Comparison of ENCODE assay signal across 8 cellular contexts in the genomic region with DNA sequence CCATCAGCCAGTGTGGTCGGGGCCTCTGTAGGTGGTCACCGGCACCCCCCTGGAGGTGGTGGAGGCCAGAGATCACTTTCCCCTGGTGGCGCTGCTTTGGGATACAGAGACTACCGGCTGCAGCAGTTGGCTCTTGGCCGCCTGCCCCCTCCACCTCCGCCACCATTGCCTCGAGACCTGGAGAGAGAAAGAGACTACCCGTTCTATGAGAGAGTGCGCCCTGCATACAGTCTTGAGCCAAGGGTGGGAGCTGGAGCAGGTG. TPM values are rescaled to one million over a fixed set of nuclear protein-coding genes. Genes with fewer than 3 reads are reported as not detected.
DNase-seq lines count a peak whose midpoint lies in the region; FAIRE-seq and TF ChIP-seq lines count a peak whose summit lies in the region.

No MANE protein-coding gene starts in this region.

- TF ChIP-seq CTCF in OCI-LY1 (IDR thresholded peaks at IDR 0.05; ENCODE audit: low read length), result peak; percentile 9; the same call in 1 of the 2 replicates
- no peak for TF ChIP-seq CTCF in foreskin fibroblast (IDR thresholded peaks at IDR 0.05; ENCODE audit: low read depth, low read length)
- no peak for TF ChIP-seq CTCF in retinal pigment epithelial cell (conservative IDR thresholded peaks at IDR 0.05; ENCODE audit: low read depth, low read length)

- H3K9me2 ChIP-seq in OCI-LY1 (ENCODE audit: low read depth, low read length), result no peaks in the 10 kb centered on the region

- H3K9me3 ChIP-seq in OCI-LY1 (ENCODE audit: low read length), result no peaks in the 10 kb centered on the region

- no peaks in the 10 kb centered on the region for H3F3A ChIP-seq in OCI-LY1 (ENCODE audit: insufficient read depth, low read length)

- no peak overlapping the region for H2AFZ ChIP-seq in OCI-LY1 (ENCODE audit: low read length)

- H3K4me2 ChIP-seq in OCI-LY1 (ENCODE audit: low read length), result peak overlapping the region; percentile 74

- peaks cover 62% of the 10 kb centered on the region for H3K4me1 ChIP-seq in OCI-LY1 (ENCODE audit: insufficient read depth, low read length, severe bottlenecking)

- peaks cover 55% of the 10 kb centered on the region for H3K79me2 ChIP-seq in OCI-LY1 (ENCODE audit: insufficient read depth, low read length)

- H3K27ac ChIP-seq in OCI-LY1 (ENCODE audit: low read depth, low read length, poor library complexity, severe bottlenecking), result peak overlapping the region; percentile 97

- DNase-seq in foreskin fibroblast (no peak), retinal pigment epithelial cell (ENCODE audit: low read depth) (no peak), glomerular visceral epithelial cell (ENCODE audit: extremely low spot score) (no peak), occipital lobe (lab: John Stamatoyannopoulos, UW) (no peak), urothelium cell line (ENCODE audit: low spot score) (no peak), OCI-M2 (lab: John Stamatoyannopoulos, UW; ENCODE audit: unreplicated experiment) (no peak)

- peaks cover 4% of the 10 kb centered on the region; the same call in 1 of the 2 replicates for H4K20me1 ChIP-seq in OCI-LY1 (ENCODE audit: insufficient read depth, low read length)

- no peaks in the 10 kb centered on the region for H3K27me3 ChIP-seq in OCI-LY1 (ENCODE audit: insufficient read depth, low read length)

- H3K9ac ChIP-seq in OCI-LY1 (ENCODE audit: low read length), result peak overlapping the region; percentile 92

- no peak for FAIRE-seq in urothelium cell line (lab: Jason Lieb, UNC)

- H3K4me3 ChIP-seq in GM08714 (ENCODE audit: low read length) (peak overlapping the region; percentile 88), OCI-LY1 (ENCODE audit: low read depth, low read length, poor library complexity, severe bottlenecking) (peak overlapping the region; percentile 82), foreskin fibroblast (ENCODE audit: low read depth in 1 of 2, low read length in 2 of 2) (peak overlapping the region; percentile 64 to 73), retinal pigment epithelial cell (ENCODE audit: low read length) (peak overlapping the region; percentile 98)

- peaks cover 50% of the 10 kb centered on the region for H3K36me3 ChIP-seq in OCI-LY1 (ENCODE audit: insufficient read depth, low read length)

RNA-seq across cellular contexts. Expression of a gene that starts 1.0 kb away (rescaled TPM):
- 47.1 TPM for total RNA-seq in occipital lobe

RNA-seq across cellular contexts. Expression of a gene that starts 50.7 kb away (rescaled TPM):
- 5.8 TPM for total RNA-seq in occipital lobe
